13 cellular contexts compared by ENCODE assay signal in the genomic region with DNA sequence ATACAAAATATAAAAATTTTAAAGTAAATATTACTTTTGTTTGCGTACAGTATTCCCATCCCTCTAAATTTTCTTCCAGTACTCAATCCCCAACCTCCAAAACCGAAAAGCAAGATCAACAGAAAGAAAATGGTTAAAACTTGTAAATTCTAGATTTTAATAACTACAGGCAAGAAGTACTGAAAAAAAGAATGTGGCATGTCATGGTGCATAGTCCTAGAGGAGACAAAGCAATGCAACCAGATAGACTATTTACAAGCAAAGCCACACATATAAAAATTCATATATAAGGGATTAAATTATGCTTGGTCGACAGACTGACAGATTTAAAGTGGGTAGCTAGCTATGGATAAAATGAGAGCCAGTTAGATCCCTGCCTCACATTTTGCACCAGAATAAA. TPM values are rescaled to one million over a fixed set of nuclear protein-coding genes. Genes with fewer than 3 reads are reported as not detected.
DNase-seq lines count a peak whose midpoint lies in the region; ATAC-seq and TF ChIP-seq lines count a peak whose summit lies in the region.
"Had no signal": no experiment of that assay in that cellular context is flagged by ENCODE, and none has a peak within 500 bp of the region (broad histone marks: within the 10 kb centered on the region; RNA-seq: fewer than 3 reads in every experiment).

No MANE protein-coding gene starts in this region.

- peaks cover 10% of the 10 kb centered on the region for H3K36me3 Mint-ChIP-seq in activated CD8-positive, alpha-beta memory T cell treated with anti-CD3 and anti-CD28 coated beads, Interleukin-2, amount 10 ng/mL, durations not matched to agents 7 days and 5 days
- peaks cover 1% of the 10 kb centered on the region for H3K36me3 Mint-ChIP-seq in activated naive CD8-positive, alpha-beta T cell treated with anti-CD3 and anti-CD28 coated beads, Interleukin-2, amount 10 ng/mL, durations not matched to agents 7 days and 5 days

- no peak for DNase-seq in activated CD8-positive, alpha-beta memory T cell treated with anti-CD3 and anti-CD28 coated beads, Interleukin-2, amount 10 ng/mL, durations not matched to agents 7 days and 5 days
- no peak for DNase-seq in activated CD8-positive, alpha-beta memory T cell treated with anti-CD3 and anti-CD28 coated beads, Interleukin-2, amount 50 U/mL, for 4 hours
- peak; percentile 54 for DNase-seq in NCI-H146 treated with DMSO at 0.1 percent for 48 hours (lab: John Stamatoyannopoulos, UW; ENCODE audit: unreplicated experiment)
- DNase-seq in activated naive CD8-positive, alpha-beta T cell treated with anti-CD3 and anti-CD28 coated beads, Interleukin-2, amount 10 ng/mL, durations not matched to agents 7 days and 5 days, result no peak
- no peak for DNase-seq in retinal pigment epithelial cell (ENCODE audit: low read depth)
- DNase-seq in stimulated activated CD4-positive, alpha-beta T cell treated with anti-CD3 and anti-CD28 coated beads, Interleukin-12 subunit alpha, Interleukin-12 subunit beta, amount 100 ng/mL, for 4 hours, result no peak
- DNase-seq in LoVo (ENCODE audit: low spot score), result no peak
- no peak for DNase-seq in NCI-H2227 treated with DMSO at 0.1 percent for 48 hours (lab: John Stamatoyannopoulos, UW)
- DNase-seq: C1 segment of cervical spinal cord; central memory CD4-positive, alpha-beta T cell; NCI-H2029; ovary; stimulated activated CD8-positive, alpha-beta memory T cell treated with anti-CD3 and anti-CD28 coated beads, Interleukin-4, amount 100 ng/mL, for 48 hours had no signal

- peaks cover 12% of the 10 kb centered on the region for H3K27me3 Mint-ChIP-seq in activated CD8-positive, alpha-beta memory T cell treated with anti-CD3 and anti-CD28 coated beads, Interleukin-2, amount 10 ng/mL, durations not matched to agents 7 days and 5 days
- H3K27me3 Mint-ChIP-seq in activated naive CD8-positive, alpha-beta T cell treated with anti-CD3 and anti-CD28 coated beads, Interleukin-2, amount 10 ng/mL, durations not matched to agents 7 days and 5 days, result no peaks in the 10 kb centered on the region

- no peak for TF ChIP-seq CTCF in retinal pigment epithelial cell (conservative IDR thresholded peaks at IDR 0.05; ENCODE audit: low read depth, low read length)

- CTCF ChIA-PET in activated CD8-positive, alpha-beta memory T cell treated with anti-CD3 and anti-CD28 coated beads, Interleukin-2, amount 10 ng/mL, durations not matched to agents 7 days and 5 days (lab: Charles Lee), result interaction anchor here (1.1 to 4.2 kb wide), 6 partner anchors 8 to 39 kb away, joined by 3 to 47 read pairs (median 10); a partner anchor contains a TSS

- ATAC-seq in activated CD8-positive, alpha-beta memory T cell treated with anti-CD3 and anti-CD28 coated beads, Interleukin-2, amount 10 ng/mL, durations not matched to agents 7 days and 5 days, result no peak
- ATAC-seq in activated naive CD8-positive, alpha-beta T cell treated with anti-CD3 and anti-CD28 coated beads, Interleukin-2, amount 10 ng/mL, durations not matched to agents 7 days and 5 days (ENCODE audit: low read depth), result no peak

- peak overlapping the region; percentile 99 for H3K27ac Mint-ChIP-seq in activated CD8-positive, alpha-beta memory T cell treated with anti-CD3 and anti-CD28 coated beads, Interleukin-2, amount 10 ng/mL, durations not matched to agents 7 days and 5 days
- H3K27ac Mint-ChIP-seq in activated naive CD8-positive, alpha-beta T cell treated with anti-CD3 and anti-CD28 coated beads, Interleukin-2, amount 10 ng/mL, durations not matched to agents 7 days and 5 days, result peak overlapping the region; percentile 90

- peaks cover 76% of the 10 kb centered on the region for H3K4me1 Mint-ChIP-seq in activated CD8-positive, alpha-beta memory T cell treated with anti-CD3 and anti-CD28 coated beads, Interleukin-2, amount 10 ng/mL, durations not matched to agents 7 days and 5 days
- peaks cover 64% of the 10 kb centered on the region for H3K4me1 Mint-ChIP-seq in activated naive CD8-positive, alpha-beta T cell treated with anti-CD3 and anti-CD28 coated beads, Interleukin-2, amount 10 ng/mL, durations not matched to agents 7 days and 5 days

- peak overlapping the region; percentile 70 for H3K4me3 ChIP-seq in retinal pigment epithelial cell (ENCODE audit: low read length)

- H3K4me3 Mint-ChIP-seq in activated CD8-positive, alpha-beta memory T cell treated with anti-CD3 and anti-CD28 coated beads, Interleukin-2, amount 10 ng/mL, durations not matched to agents 7 days and 5 days, result peak overlapping the region; percentile 78
- H3K4me3 Mint-ChIP-seq in activated naive CD8-positive, alpha-beta T cell treated with anti-CD3 and anti-CD28 coated beads, Interleukin-2, amount 10 ng/mL, durations not matched to agents 7 days and 5 days, result peak overlapping the region; percentile 71

- H3K9me3 Mint-ChIP-seq in activated CD8-positive, alpha-beta memory T cell treated with anti-CD3 and anti-CD28 coated beads, Interleukin-2, amount 10 ng/mL, durations not matched to agents 7 days and 5 days (ENCODE audit: low read depth), result no peaks in the 10 kb centered on the region
- no peaks in the 10 kb centered on the region for H3K9me3 Mint-ChIP-seq in activated naive CD8-positive, alpha-beta T cell treated with anti-CD3 and anti-CD28 coated beads, Interleukin-2, amount 10 ng/mL, durations not matched to agents 7 days and 5 days

- POLR2A ChIA-PET in activated naive CD8-positive, alpha-beta T cell treated with anti-CD3 and anti-CD28 coated beads, Interleukin-2, amount 10 ng/mL, durations not matched to agents 7 days and 5 days (lab: Charles Lee), result interaction anchor here (0.6 to 17.1 kb wide), 35 partner anchors 8 to 1863 kb away, joined by 3 to 1993 read pairs (median 24); partner anchors contain the start of gene HFE

RNA-seq across cellular contexts. Expression of gene HFE, which starts 56.5 kb away (rescaled TPM):
- 1 to 10 TPM; 1.6 to 3.4 TPM for total RNA-seq in activated CD8-positive, alpha-beta memory T cell treated with anti-CD3 and anti-CD28 coated beads, Interleukin-2, amount 10 ng/mL, durations not matched to agents 7 days and 5 days
- 1 to 10 TPM; 5.0 to 7.2 TPM for total RNA-seq in activated naive CD8-positive, alpha-beta T cell treated with anti-CD3 and anti-CD28 coated beads, Interleukin-2, amount 10 ng/mL, durations not matched to agents 7 days and 5 days
